1 cellular context compared by ENCODE assay signal in the genomic region with DNA sequence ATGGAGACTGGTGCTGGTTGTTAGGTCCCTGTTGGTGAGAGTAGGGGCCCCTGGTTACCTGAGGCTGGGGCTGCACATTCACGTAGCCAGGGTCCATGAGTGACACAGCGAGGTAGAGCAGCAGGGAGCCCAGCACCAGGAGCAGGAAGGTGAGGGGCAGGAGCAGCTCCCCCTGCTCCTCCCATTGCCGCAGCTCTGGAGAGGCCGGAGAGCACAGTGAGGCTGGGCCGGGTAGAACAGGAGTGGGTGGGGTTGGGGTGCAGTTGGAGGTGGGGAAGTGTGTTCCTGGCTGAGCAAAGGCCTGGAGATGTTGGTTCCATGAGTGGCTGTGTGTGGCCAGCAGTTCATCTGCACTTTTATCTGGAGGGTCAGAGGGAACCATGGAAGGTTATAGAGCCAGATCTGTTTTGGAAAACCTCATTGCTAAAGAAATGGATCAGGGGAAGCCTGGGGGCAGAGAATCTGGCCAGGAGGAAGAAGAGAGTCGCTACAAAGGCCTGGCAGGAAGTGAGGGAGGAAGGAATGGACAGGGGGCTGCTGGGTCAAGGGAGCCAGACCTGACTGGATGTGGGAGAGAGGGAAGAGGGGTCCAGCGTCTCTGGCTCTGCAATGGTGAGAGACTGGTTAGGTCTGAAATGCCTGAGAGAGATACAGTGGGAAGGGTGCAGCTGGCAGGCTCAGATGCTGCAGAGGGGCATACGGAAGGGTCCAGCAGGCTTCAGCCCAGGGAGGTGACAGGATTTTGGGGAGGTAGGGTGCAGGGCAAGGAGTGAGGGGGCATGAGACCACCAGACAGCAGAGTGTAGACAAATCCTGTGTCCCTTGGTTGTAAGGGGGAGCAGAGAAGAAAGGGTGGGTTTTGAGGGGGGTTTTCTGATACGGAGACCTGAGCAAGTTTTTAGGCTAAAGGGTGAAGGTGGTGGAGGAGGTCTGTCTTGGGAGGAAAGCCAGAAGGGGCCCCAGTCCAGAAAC.
A peak's percentile ranks its signal among the peaks of the same experiment; 100 is the strongest.
TF ChIP-seq lines count a peak whose summit lies in the region.

No MANE protein-coding gene starts in this region.

TF ChIP-seq in GM12878, 131 proteins besides CTCF, POLR2A, EP300 and RAD21:
- TF ChIP-seq SMAD5 (IDR thresholded peaks at IDR 0.05; ENCODE audit: low read depth), result 0 out of 2 replicates have a peak, but pooled peaks have one; percentile 22
- no peak for TF ChIP-seq SREBF2 (IDR thresholded peaks at IDR 0.05; ENCODE audit: low read length)
